ENCODE assay signal across 21 cellular contexts in genomic region chr22:28341001-28341400, GRCh38.
A peak's percentile ranks its signal among the peaks of the same experiment; 100 is the strongest.
DNase-seq lines count a peak whose midpoint lies in the region; ATAC-seq and TF ChIP-seq lines count a peak whose summit lies in the region.
"Had no signal": no experiment of that assay in that cellular context is flagged by ENCODE, and none has a peak within 500 bp of the region (broad histone marks: within the 10 kb centered on the region; RNA-seq: fewer than 3 reads in every experiment).

No MANE protein-coding gene starts in this region.

- H2AFZ ChIP-seq in mammary epithelial cell (ENCODE audit: low read depth, low read length) (no peak overlapping the region), SK-N-SH (ENCODE audit: low read depth) (no peak overlapping the region)

- in situ Hi-C loops in mammary epithelial cell (cut with MboI; ENCODE audit: low sequenced_read_pairs in 2 of 2): no loop called here

- no peaks in the 10 kb centered on the region for H3K27me3 ChIP-seq in mammary epithelial cell (ENCODE audit: insufficient read depth, low read length)
- no peaks in the 10 kb centered on the region for H3K27me3 ChIP-seq in SK-N-SH (ENCODE audit: insufficient read depth)
- H3K27me3 ChIP-seq: brain microvascular endothelial cell, SJCRH30, upper lobe of left lung had no signal

- no peak overlapping the region for H3K4me3 Mint-ChIP-seq in MCF 10A (ENCODE audit: unreplicated experiment)
- H3K4me3 Mint-ChIP-seq: activated naive CD4-positive, alpha-beta T cell treated with anti-CD3 and anti-CD28 coated beads, Interleukin-2, amount 50 U/mL, for 24 hours; CD4-positive, alpha-beta T cell had no signal

- dilution Hi-C loops in mammary epithelial cell (cut with HindIII; ENCODE audit: low sequenced_read_pairs): no loop called here

- H3K36me3 Mint-ChIP-seq in MCF 10A (ENCODE audit: insufficient read depth, unreplicated experiment): no peaks in the 10 kb centered on the region
- H3K36me3 Mint-ChIP-seq: activated naive CD4-positive, alpha-beta T cell treated with anti-CD3 and anti-CD28 coated beads, Interleukin-2, amount 50 U/mL, for 24 hours had no signal

- H3K4me3 ChIP-seq in mammary epithelial cell (replicated peaks in 1 of 3; ENCODE audit: insufficient read depth in 1 of 3, low read depth in 2 of 3, low read length in 3 of 3) (no peak overlapping the region), SK-N-SH (ENCODE audit: low read depth in 2 of 2, low read length in 1 of 2) (no peak overlapping the region), fibroblast of mammary gland (ENCODE audit: control insufficient read depth, low read depth, low read length) (no peak overlapping the region)
- H3K4me3 ChIP-seq: SJCRH30, upper lobe of left lung had no signal

- CTCF ChIA-PET in mammary epithelial cell (lab: Charles Lee; ENCODE audit: low non-redundant PET) (no interaction called here), MCF 10A (lab: Yijun Ruan, JAX) (interaction anchor here (0.7 kb wide), 1 partner anchor 253 kb away, joined by 3 read pairs; no protein-coding TSS in a partner anchor), SK-N-SH (lab: Yijun Ruan, JAX) (interaction anchor here (0.9 kb wide), 1 partner anchor 16 kb away, joined by 3 read pairs; no protein-coding TSS in a partner anchor)

- H3K4me1 Mint-ChIP-seq in MCF 10A (ENCODE audit: insufficient read depth, unreplicated experiment): no peaks in the 10 kb centered on the region
- H3K4me1 Mint-ChIP-seq: activated naive CD4-positive, alpha-beta T cell treated with anti-CD3 and anti-CD28 coated beads, Interleukin-2, amount 50 U/mL, for 24 hours had no signal

- H3K9me3 Mint-ChIP-seq in MCF 10A (ENCODE audit: unreplicated experiment): peaks cover 8% of the 10 kb centered on the region
- H3K9me3 Mint-ChIP-seq: activated naive CD4-positive, alpha-beta T cell treated with anti-CD3 and anti-CD28 coated beads, Interleukin-2, amount 50 U/mL, for 24 hours; CD4-positive, alpha-beta T cell had no signal

- H4K20me1 ChIP-seq in mammary epithelial cell (ENCODE audit: insufficient read depth, low read length) (no peaks in the 10 kb centered on the region), SK-N-SH (ENCODE audit: insufficient read depth) (no peaks in the 10 kb centered on the region)

- H3K9ac ChIP-seq in mammary epithelial cell (ENCODE audit: insufficient read depth, low read length): no peak overlapping the region
- no peak overlapping the region for H3K9ac ChIP-seq in SK-N-SH

- peaks cover 20% of the 10 kb centered on the region for H3F3A ChIP-seq in SK-N-SH (replicated peaks; ENCODE audit: insufficient read depth)

- H3K4me1 ChIP-seq in mammary epithelial cell (ENCODE audit: insufficient read depth, low read length): peaks cover 10% of the 10 kb centered on the region
- peaks cover 0 to 20% of the 10 kb centered on the region in 2 experiments for H3K4me1 ChIP-seq in SK-N-SH (ENCODE audit: control insufficient read depth in 1 of 2, insufficient read depth in 2 of 2, low read depth in 1 of 2, low read length in 1 of 2)
- H3K4me1 ChIP-seq: SJCRH30 had no signal

- TF ChIP-seq RAD21 in SK-N-SH (IDR thresholded peaks at IDR 0.05; ENCODE audit: low read length): no peak

- DNase-seq in mammary epithelial cell: peak; percentile 64
- no peak for DNase-seq in MCF 10A (ENCODE audit: unreplicated experiment)
- DNase-seq in SK-N-SH: no peak
- peak; percentile 52 for DNase-seq in fibroblast of mammary gland (ENCODE audit: low read depth)
- no peak for DNase-seq in GM19240 (ENCODE audit: insufficient read length, low spot score)
- DNase-seq in NCI-H2227 treated with DMSO at 0.1 percent for 48 hours (lab: John Stamatoyannopoulos, UW): no peak
- DNase-seq in activated CD4-positive, CD25-positive, alpha-beta regulatory T cell treated with anti-CD3 and anti-CD28 coated beads, Interleukin-2, amount 50 U/mL, for 72 hours: no peak
- DNase-seq: 8988T; activated CD4-positive, alpha-beta T cell treated with anti-CD3 and anti-CD28 coated beads for 48 hours; brain microvascular endothelial cell; CD4-positive, alpha-beta T cell; erythroblast; mesenchymal stem cell; NCI-H2029; NCI-H524 treated with DMSO at 0.1 percent for 48 hours; SJCRH30; stimulated activated CD4-positive, alpha-beta T cell treated with anti-CD3 and anti-CD28 coated beads, Interleukin-15, amount 100 ng/mL, for 24 hours; stimulated activated naive CD8-positive, alpha-beta T cell treated with anti-CD3 and anti-CD28 coated beads, Interleukin-15, Interleukin-2, amounts not matched to agents 100 U/mL and 50 U/mL, for 24 hours; upper lobe of left lung had no signal

- H3K9me2 ChIP-seq in SK-N-SH: no peaks in the 10 kb centered on the region

- H3K36me3 ChIP-seq in mammary epithelial cell (ENCODE audit: insufficient read depth, low read length) (no peaks in the 10 kb centered on the region), SK-N-SH (replicated peaks in 1 of 2; ENCODE audit: control insufficient read depth in 1 of 2, insufficient read depth in 2 of 2, low read length in 1 of 2) (no peaks in the 10 kb centered on the region)
- H3K36me3 ChIP-seq: brain microvascular endothelial cell, SJCRH30, upper lobe of left lung had no signal

- BruUV-seq in mammary epithelial cell (replicated peaks; lab: Mats Ljungman, UMichigan) (no TSS peak), MCF 10A (replicated peaks; lab: Mats Ljungman, UMichigan) (no TSS peak)

- H3K27me3 Mint-ChIP-seq in MCF 10A (ENCODE audit: insufficient read depth, unreplicated experiment): peaks cover 62% of the 10 kb centered on the region
- H3K27me3 Mint-ChIP-seq: CD4-positive, alpha-beta T cell had no signal

- H3K27ac ChIP-seq in mammary epithelial cell (ENCODE audit: insufficient read depth, low read depth, low read length) (no peak overlapping the region), SK-N-SH (ENCODE audit: low read depth in 2 of 2, low read length in 1 of 2) (peak overlapping the region in 1 of 2 experiments; percentile 75; a peak in 2 of 4 replicates)
- H3K27ac ChIP-seq: brain microvascular endothelial cell, SJCRH30, upper lobe of left lung had no signal

- no peak for TF ChIP-seq CTCF in mammary epithelial cell (conservative IDR thresholded peaks at IDR 0.05 in 1 of 2, IDR thresholded peaks at IDR 0.05 in 1 of 2; ENCODE audit: extremely low read depth in 1 of 2, insufficient read depth in 1 of 2, low read depth in 1 of 2, low read length in 2 of 2)
- no peak for TF ChIP-seq CTCF in MCF 10A (IDR thresholded peaks at IDR 0.05; ENCODE audit: unreplicated experiment)
- no peak for TF ChIP-seq CTCF in SK-N-SH (IDR thresholded peaks at IDR 0.05)
- no peak for TF ChIP-seq CTCF in fibroblast of mammary gland (conservative IDR thresholded peaks at IDR 0.05; ENCODE audit: control insufficient read depth, insufficient read depth, low read depth, low read length)

- H3K4me2 ChIP-seq in mammary epithelial cell (ENCODE audit: insufficient read depth, low read depth, low read length) (no peak overlapping the region), SK-N-SH (peak overlapping the region; percentile 29; the same call in 1 of the 2 replicates)

- H3K9me3 ChIP-seq in mammary epithelial cell (replicated peaks; ENCODE audit: insufficient read depth, low read length) (no peaks in the 10 kb centered on the region), SK-N-SH (no peaks in the 10 kb centered on the region)
- H3K9me3 ChIP-seq: SJCRH30, upper lobe of left lung had no signal

- intact Hi-C loops in mammary epithelial cell (cut with micrococcal nuclease): no loop called here
- intact Hi-C loops in MCF 10A (cut with micrococcal nuclease): no loop called here

- POLR2A ChIA-PET in MCF 10A (lab: Yijun Ruan, JAX): no interaction called here
- POLR2A ChIA-PET in SK-N-SH (lab: Yijun Ruan, JAX): no interaction called here

- no peak for ATAC-seq in HG02759 (IDR thresholded peaks at IDR 0.05; ENCODE audit: unreplicated experiment)
- ATAC-seq: stimulated activated naive CD8-positive, alpha-beta T cell treated with anti-CD3 and anti-CD28 coated beads, Interleukin-15, Interleukin-2, amounts not matched to agents 100 U/mL and 50 U/mL, for 24 hours had no signal

- no peak overlapping the region for H3K27ac Mint-ChIP-seq in MCF 10A (ENCODE audit: low read depth, unreplicated experiment)
- H3K27ac Mint-ChIP-seq: activated naive CD4-positive, alpha-beta T cell treated with anti-CD3 and anti-CD28 coated beads, Interleukin-2, amount 50 U/mL, for 24 hours; CD4-positive, alpha-beta T cell had no signal

- H3K79me2 ChIP-seq in mammary epithelial cell (ENCODE audit: insufficient read depth, low read length): no peaks in the 10 kb centered on the region
- no peaks in the 10 kb centered on the region; the same call in 1 of the 2 replicates for H3K79me2 ChIP-seq in SK-N-SH (ENCODE audit: insufficient read depth)

- peak in 1 of 2 experiments; percentile 85; a peak in 2 of 4 replicates for TF ChIP-seq EP300 in SK-N-SH (IDR thresholded peaks at IDR 0.05; ENCODE audit: borderline replicate concordance in 1 of 2, low read depth in 1 of 2, low read length in 1 of 2)

TF ChIP-seq in SK-N-SH, 30 proteins besides CTCF, POLR2A, EP300 and RAD21 (continues in another document):
- no peak for TF ChIP-seq SIN3A (IDR thresholded peaks at IDR 0.05; ENCODE audit: borderline replicate concordance, low read depth, low read length)
- peak; percentile 67 for TF ChIP-seq RXRA (IDR thresholded peaks at IDR 0.05; ENCODE audit: borderline replicate concordance, low read depth)
- peak; percentile 79 for TF ChIP-seq TEAD4 (IDR thresholded peaks at IDR 0.05; ENCODE audit: borderline replicate concordance, insufficient read depth)
- TF ChIP-seq, protein P1, sequence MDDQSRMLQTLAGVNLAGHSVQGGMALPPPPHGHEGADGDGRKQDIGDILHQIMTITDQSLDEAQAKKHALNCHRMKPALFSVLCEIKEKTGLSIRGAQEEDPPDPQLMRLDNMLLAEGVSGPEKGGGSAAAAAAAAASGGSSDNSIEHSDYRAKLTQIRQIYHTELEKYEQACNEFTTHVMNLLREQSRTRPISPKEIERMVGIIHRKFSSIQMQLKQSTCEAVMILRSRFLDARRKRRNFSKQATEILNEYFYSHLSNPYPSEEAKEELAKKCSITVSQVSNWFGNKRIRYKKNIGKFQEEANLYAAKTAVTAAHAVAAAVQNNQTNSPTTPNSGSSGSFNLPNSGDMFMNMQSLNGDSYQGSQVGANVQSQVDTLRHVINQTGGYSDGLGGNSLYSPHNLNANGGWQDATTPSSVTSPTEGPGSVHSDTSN (IDR thresholded peaks at IDR 0.05): peak; percentile 79

Comparison
In these comparisons a context has a peak if more than half of its experiments do, and no peak if none do; other contexts are left out.
1. DNase-seq: peak in mammary epithelial cell (single experiment) and fibroblast of mammary gland (single experiment); none in MCF 10A (single experiment), SK-N-SH (single experiment), GM19240 (single experiment), NCI-H2227 treated with DMSO at 0.1 percent for 48 hours (single experiment) and activated CD4-positive, CD25-positive, alpha-beta regulatory T cell treated with anti-CD3 and anti-CD28 coated beads, Interleukin-2, amount 50 U/mL, for 72 hours (single experiment).